Comparison of ENCODE assay signal across 32 cellular contexts in genomic region chr4:14072506-14072905, GRCh38.
"Had no signal": no experiment of that assay in that cellular context is flagged by ENCODE, and none has a peak within 500 bp of the region (broad histone marks: within the 10 kb centered on the region; RNA-seq: fewer than 3 reads in every experiment).

No MANE protein-coding gene starts in this region.

- DNase-seq: activated CD4-positive, alpha-beta memory T cell treated with anti-CD3 and anti-CD28 coated beads for 36 hours; activated CD4-positive, alpha-beta T cell treated with anti-CD3 and anti-CD28 coated beads for 36 hours; activated CD4-positive, alpha-beta T cell treated with anti-CD3 and anti-CD28 coated beads, Interleukin-2, amount 10 ng/mL, durations not matched to agents 24 days and 14 days; activated CD4-positive, CD25-positive, alpha-beta regulatory T cell; activated CD4-positive, CD25-positive, alpha-beta regulatory T cell treated with anti-CD3 and anti-CD28 coated beads, Interleukin-2, amount 50 U/mL, for 72 hours; activated CD8-positive, alpha-beta memory T cell treated with anti-CD3 and anti-CD28 coated beads, Interleukin-2, amount 10 ng/mL, durations not matched to agents 7 days and 5 days; activated CD8-positive, alpha-beta memory T cell treated with anti-CD3 and anti-CD28 coated beads, Interleukin-2, amount 50 U/mL, for 4 hours; activated CD8-positive, alpha-beta T cell treated with anti-CD3 and anti-CD28 coated beads, Interleukin-2, amount 10 ng/mL, durations not matched to agents 7 days and 5 days; activated effector memory CD4-positive, alpha-beta T cell treated with anti-CD3 and anti-CD28 coated beads, Interleukin-2, amount 50 U/mL, for 16 hours; activated naive CD4-positive, alpha-beta T cell treated with anti-CD3 and anti-CD28 coated beads for 36 hours; activated naive CD8-positive, alpha-beta T cell treated with anti-CD3 and anti-CD28 coated beads for 36 hours; activated naive CD8-positive, alpha-beta T cell treated with anti-CD3 and anti-CD28 coated beads, Interleukin-2, amount 50 U/mL, for 24 hours; activated T-cell treated with anti-CD3 and anti-CD28 coated beads, Interleukin-2, amount 50 U/mL, for 1 hour; activated T-cell treated with anti-CD3 and anti-CD28 coated beads, Interleukin-2, amount 50 U/mL, for 48 hours; adrenal gland; amygdala; aorta; body of pancreas; caudate nucleus; cortex of kidney; dermis blood vessel endothelial cell; effector CD4-positive, alpha-beta T cell; effector memory CD8-positive, alpha-beta T cell; esophagus squamous epithelium; foreskin fibroblast; head of caudate nucleus; T-helper 2 cell had no signal

- H3K27me3 ChIP-seq: adrenal gland, body of pancreas, esophagus squamous epithelium had no signal

- H3K36me3 ChIP-seq: adrenal gland, esophagus squamous epithelium had no signal

- ATAC-seq: activated CD4-positive, alpha-beta T cell treated with anti-CD3 and anti-CD28 coated beads for 36 hours; activated CD8-positive, alpha-beta memory T cell treated with anti-CD3 and anti-CD28 coated beads, Interleukin-2, amount 10 ng/mL, durations not matched to agents 7 days and 5 days; activated CD8-positive, alpha-beta T cell treated with anti-CD3 and anti-CD28 coated beads, Interleukin-2, amount 10 ng/mL, durations not matched to agents 7 days and 5 days; activated naive CD8-positive, alpha-beta T cell treated with anti-CD3 and anti-CD28 coated beads, Interleukin-2, amount 50 U/mL, for 24 hours; body of pancreas; effector memory CD8-positive, alpha-beta T cell had no signal

- H3K9me3 ChIP-seq: adrenal gland had no signal

- H3K4me1 ChIP-seq: esophagus squamous epithelium had no signal

- H3K4me3 ChIP-seq: adrenal gland, body of pancreas, esophagus squamous epithelium had no signal

- FAIRE-seq: colon, endometrium, endothelial cell of umbilical vein, frontal cortex had no signal

- H3K27ac ChIP-seq: adrenal gland, body of pancreas, epithelial cell of prostate, esophagus squamous epithelium had no signal
